25 cellular contexts compared by ENCODE assay signal in the genomic region with DNA sequence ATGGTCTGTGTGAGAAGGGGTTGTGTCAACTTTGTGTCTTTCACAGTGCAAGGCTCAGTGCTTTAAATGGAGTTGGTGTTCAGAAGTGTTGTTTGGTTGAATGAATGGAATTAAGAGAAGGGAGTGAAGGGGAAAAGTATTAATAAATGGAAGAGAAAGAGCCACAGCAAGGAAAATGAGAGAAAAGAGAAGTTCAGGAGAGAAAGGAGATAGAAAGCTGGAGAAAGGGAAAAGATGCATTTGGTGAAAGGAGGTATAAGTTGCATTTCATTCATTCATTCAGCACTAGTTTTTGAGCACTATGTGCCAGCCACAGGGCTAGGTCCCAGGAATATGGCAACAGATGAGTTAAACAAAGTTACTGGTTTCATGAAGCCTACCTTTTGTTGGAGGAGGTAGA.
"Had no signal": no experiment of that assay in that cellular context is flagged by ENCODE, and none has a peak within 500 bp of the region (broad histone marks: within the 10 kb centered on the region; RNA-seq: fewer than 3 reads in every experiment).

No MANE protein-coding gene starts in this region.

- H3K4me3 Mint-ChIP-seq: activated B cell treated with CpG ODN at 0.5 μM for 24 hours; activated CD4-positive, alpha-beta memory T cell treated with anti-CD3 and anti-CD28 coated beads for 36 hours; activated CD4-positive, alpha-beta T cell treated with anti-CD3 and anti-CD28 coated beads for 36 hours; brain; dendritic cell treated with granulocyte-macrophage colony-stimulating factor and Interleukin-4, amounts not matched to agents 40 ng/mL and 50 ng/mL, for 4 days; immature natural killer cell; mesothelial cell of epicardium; naive thymus-derived CD8-positive, alpha-beta T cell; neural progenitor cell; T-cell had no signal

- H3K36me3 Mint-ChIP-seq: activated CD4-positive, alpha-beta memory T cell treated with anti-CD3 and anti-CD28 coated beads for 36 hours; immature natural killer cell; naive thymus-derived CD8-positive, alpha-beta T cell; neural progenitor cell; T-cell had no signal

- H3K27ac ChIP-seq: left lung, neural progenitor cell, spleen, uterus had no signal

- H3K36me3 ChIP-seq: left lung, neural progenitor cell, spleen, transverse colon, uterus had no signal

- ATAC-seq: activated CD4-positive, alpha-beta T cell treated with anti-CD3 and anti-CD28 coated beads for 36 hours; left lung; naive thymus-derived CD8-positive, alpha-beta T cell; T-cell had no signal

- H3K9me3 ChIP-seq: left lung, spleen, transverse colon, uterus had no signal

- H3K9me3 Mint-ChIP-seq: activated B cell treated with CpG ODN at 0.5 μM for 24 hours; activated CD4-positive, alpha-beta memory T cell treated with anti-CD3 and anti-CD28 coated beads for 36 hours; brain; dendritic cell treated with granulocyte-macrophage colony-stimulating factor and Interleukin-4, amounts not matched to agents 40 ng/mL and 50 ng/mL, for 4 days; immature natural killer cell; mesothelial cell of epicardium; naive thymus-derived CD8-positive, alpha-beta T cell; neural progenitor cell; T-cell had no signal

- H3K4me3 ChIP-seq: left lung, neural progenitor cell, spleen, transverse colon, uterus had no signal

- H3K27me3 ChIP-seq: left lung, neural progenitor cell, spleen, transverse colon, uterus had no signal

- H3K27me3 Mint-ChIP-seq: activated B cell treated with CpG ODN at 0.5 μM for 24 hours; activated CD4-positive, alpha-beta memory T cell treated with anti-CD3 and anti-CD28 coated beads for 36 hours; activated CD4-positive, alpha-beta T cell treated with anti-CD3 and anti-CD28 coated beads for 36 hours; brain; dendritic cell treated with granulocyte-macrophage colony-stimulating factor and Interleukin-4, amounts not matched to agents 40 ng/mL and 50 ng/mL, for 4 days; naive thymus-derived CD8-positive, alpha-beta T cell; T-cell had no signal

- H3K9ac ChIP-seq: neural progenitor cell had no signal

- H3K27ac Mint-ChIP-seq: activated B cell treated with CpG ODN at 0.5 μM for 24 hours; dendritic cell treated with granulocyte-macrophage colony-stimulating factor and Interleukin-4, amounts not matched to agents 40 ng/mL and 50 ng/mL, for 4 days; immature natural killer cell; mesothelial cell of epicardium; neural progenitor cell had no signal

- DNase-seq: activated B cell treated with CpG ODN at 0.5 μM for 24 hours; activated CD4-positive, alpha-beta memory T cell treated with anti-CD3 and anti-CD28 coated beads for 36 hours; activated CD4-positive, alpha-beta T cell treated with anti-CD3 and anti-CD28 coated beads for 36 hours; activated naive CD4-positive, alpha-beta T cell treated with Interleukin-2 at 50 U/mL for 16 hours; activated T-cell treated with anti-CD3 and anti-CD28 coated beads for 4 hours; aorta; caudate nucleus; effector CD8-positive, alpha-beta T cell; erythroblast; foreskin fibroblast; immature natural killer cell; left lung; mammary epithelial cell; naive thymus-derived CD8-positive, alpha-beta T cell; spleen; stimulated activated CD4-positive, alpha-beta T cell treated with anti-CD3 and anti-CD28 coated beads, Interleukin-4, amount 100 ng/mL, for 1 hour; stimulated activated naive CD4-positive, alpha-beta T cell treated with Interleukin-2 at 50 U/mL for 16 hours; T-cell; T1000; transverse colon; uterus had no signal
